In genomic region chr4:168509786-168510185, GRCh38 we compare ENCODE assay signal across 1 cellular context.
A peak's percentile ranks its signal among the peaks of the same experiment; 100 is the strongest.
TF ChIP-seq lines count a peak whose summit lies in the region.

No MANE protein-coding gene starts in this region.

TF ChIP-seq in K562, 482 proteins besides CTCF, POLR2A, EP300 and RAD21 (continued from another document):
- TF ChIP-seq ATF3 (IDR thresholded peaks at IDR 0.05), result peak; percentile 31; the same call in 1 of the 2 replicates
- TF ChIP-seq ATF3 (CRISPR knock-in tag; conservative IDR thresholded peaks at IDR 0.05), result no peak
- TF ChIP-seq CEBPB (tag; IDR thresholded peaks at IDR 0.05), result peak; percentile 24; the same call in 1 of the 2 replicates
